ENCODE assay signal across 9 cellular contexts in genomic region chr12:100174506-100174905, GRCh38.
"Had no signal": no experiment of that assay in that cellular context is flagged by ENCODE, and none has a peak within 500 bp of the region (broad histone marks: within the 10 kb centered on the region; RNA-seq: fewer than 3 reads in every experiment).

No MANE protein-coding gene starts in this region.

- H3K27ac ChIP-seq: GM23248, HL-60 had no signal

- ATAC-seq: HCT116, HepG2 had no signal

- H3K27ac Mint-ChIP-seq: HFFc6, IgD-negative memory B cell had no signal

- H2AFZ ChIP-seq: GM23248 had no signal

- H3K9me3 ChIP-seq: HAP-1 had no signal

- DNase-seq: GM23248, GOT3, H7, HFFc6 had no signal

- H3K4me3 ChIP-seq: GM23248, HAP-1 had no signal

- FAIRE-seq: HepG2 had no signal

- H3K4me1 Mint-ChIP-seq: IgD-negative memory B cell had no signal

- H3K9ac ChIP-seq: GM23248 had no signal

- H3K27me3 Mint-ChIP-seq: IgD-negative memory B cell had no signal

- H3K4me3 Mint-ChIP-seq: HFFc6, IgD-negative memory B cell had no signal
